Comparison of ENCODE assay signal across 1 cellular context in the genomic region with DNA sequence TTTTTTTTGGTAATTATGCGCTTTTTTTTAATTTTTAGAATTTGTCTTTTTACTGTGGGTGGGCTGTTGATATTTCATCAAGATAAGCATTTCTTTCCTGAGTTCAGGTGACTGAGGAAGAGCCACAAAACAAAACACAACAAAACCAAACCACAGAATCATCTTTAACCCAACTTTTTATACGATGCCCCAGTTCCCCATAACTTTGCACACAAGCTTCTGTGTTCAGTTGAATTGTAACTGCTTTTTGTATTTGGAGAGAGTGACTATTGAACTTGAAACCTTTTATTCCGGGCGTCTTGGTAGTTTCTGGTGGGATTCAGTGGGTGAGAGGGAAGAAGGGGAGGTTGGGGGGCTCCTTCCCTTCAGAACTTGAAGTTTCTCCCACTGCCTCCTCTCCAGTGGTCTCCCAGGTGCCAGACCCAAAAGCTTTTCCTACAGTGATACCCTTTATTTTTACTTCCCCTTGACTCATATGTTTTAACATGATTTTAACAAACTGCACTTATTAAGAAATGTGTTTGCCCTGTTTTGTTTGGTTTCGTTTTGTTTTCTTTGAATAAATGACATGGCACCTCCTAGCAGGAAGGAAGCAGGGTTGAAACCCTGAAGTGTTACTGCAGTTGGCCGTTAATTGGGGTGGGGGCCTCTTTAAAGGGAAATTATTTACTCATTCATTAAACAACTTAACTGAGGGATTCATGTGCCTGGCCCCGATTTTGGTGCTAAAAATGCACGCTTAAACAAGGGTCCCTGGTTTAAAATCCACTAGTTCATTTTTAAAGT.
TF ChIP-seq lines count a peak whose summit lies in the region.

No MANE protein-coding gene starts in this region.

TF ChIP-seq in liver, 16 proteins besides CTCF, POLR2A, EP300 and RAD21 (continued from another document):
- TF ChIP-seq FOXA2 (IDR thresholded peaks at IDR 0.05): no peak
- TF ChIP-seq, protein P1, sequence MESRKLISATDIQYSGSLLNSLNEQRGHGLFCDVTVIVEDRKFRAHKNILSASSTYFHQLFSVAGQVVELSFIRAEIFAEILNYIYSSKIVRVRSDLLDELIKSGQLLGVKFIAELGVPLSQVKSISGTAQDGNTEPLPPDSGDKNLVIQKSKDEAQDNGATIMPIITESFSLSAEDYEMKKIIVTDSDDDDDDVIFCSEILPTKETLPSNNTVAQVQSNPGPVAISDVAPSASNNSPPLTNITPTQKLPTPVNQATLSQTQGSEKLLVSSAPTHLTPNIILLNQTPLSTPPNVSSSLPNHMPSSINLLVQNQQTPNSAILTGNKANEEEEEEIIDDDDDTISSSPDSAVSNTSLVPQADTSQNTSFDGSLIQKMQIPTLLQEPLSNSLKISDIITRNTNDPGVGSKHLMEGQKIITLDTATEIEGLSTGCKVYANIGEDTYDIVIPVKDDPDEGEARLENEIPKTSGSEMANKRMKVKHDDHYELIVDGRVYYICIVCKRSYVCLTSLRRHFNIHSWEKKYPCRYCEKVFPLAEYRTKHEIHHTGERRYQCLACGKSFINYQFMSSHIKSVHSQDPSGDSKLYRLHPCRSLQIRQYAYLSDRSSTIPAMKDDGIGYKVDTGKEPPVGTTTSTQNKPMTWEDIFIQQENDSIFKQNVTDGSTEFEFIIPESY (IDR thresholded peaks at IDR 0.05): no peak
